ENCODE assay signal across 1 cellular context in the genomic region with DNA sequence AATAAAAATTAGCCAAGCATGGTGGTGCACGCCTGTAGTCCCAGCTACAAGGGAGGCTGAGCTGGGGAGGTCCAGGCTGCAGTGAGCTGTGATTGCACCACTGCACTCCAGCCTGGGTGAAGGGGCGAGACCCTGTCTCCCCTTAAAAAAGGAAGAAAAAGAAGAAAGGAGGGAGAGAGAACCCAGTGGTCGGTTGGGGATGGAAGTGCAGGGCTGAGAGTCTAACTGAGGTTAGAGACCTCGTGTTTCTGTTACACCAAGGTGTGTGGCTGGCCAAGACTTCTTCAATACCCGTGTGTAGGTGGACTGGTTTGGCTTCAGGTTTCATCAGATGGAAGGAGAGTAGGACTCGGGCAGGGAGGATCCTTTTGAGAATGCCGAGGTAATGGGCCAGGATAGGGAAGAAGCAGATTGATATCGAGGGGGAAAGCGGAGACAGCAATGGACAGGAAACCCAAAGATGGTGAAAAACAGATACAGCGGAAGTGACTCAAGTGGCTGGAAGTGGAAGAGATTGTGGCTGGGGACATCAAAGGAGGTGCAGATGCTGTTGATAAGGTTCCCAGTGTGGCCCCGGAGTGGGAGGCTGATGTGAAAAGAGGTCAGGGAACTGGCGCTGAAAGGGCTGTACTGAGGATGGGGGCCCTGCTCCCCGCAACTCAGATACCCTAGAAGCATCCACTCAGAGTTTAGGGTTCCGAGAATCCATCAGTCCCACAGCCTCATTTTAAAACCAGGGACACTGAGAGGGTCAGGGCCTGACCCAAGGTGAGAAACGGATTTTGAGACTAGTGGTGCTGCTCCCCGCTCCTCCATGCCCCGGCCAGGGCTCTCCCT.
A peak's percentile ranks its signal among the peaks of the same experiment; 100 is the strongest.
TF ChIP-seq lines count a peak whose summit lies in the region.

No MANE protein-coding gene starts in this region.

TF ChIP-seq in K562, 482 proteins besides CTCF, POLR2A, EP300 and RAD21 (continued from another document and continues in another):
- TF ChIP-seq E2F5 (CRISPR knock-in tag; IDR thresholded peaks at IDR 0.05) (no peak), ZNF512 (tag; IDR thresholded peaks at IDR 0.05) (no peak), HCFC1 (IDR thresholded peaks at IDR 0.05; ENCODE audit: low read depth, low read length) (no peak; the same call in 1 of the 2 replicates), MYBL2 (IDR thresholded peaks at IDR 0.05; ENCODE audit: low read depth) (0 out of 2 replicates have a peak, but pooled peaks have one; percentile 2), MYBL2 (CRISPR knock-in tag; IDR thresholded peaks at IDR 0.05; ENCODE audit: borderline replicate concordance) (no peak), KLF16 (IDR thresholded peaks at IDR 0.05) (no peak), NFE2 (IDR thresholded peaks at IDR 0.05; ENCODE audit: low read depth) (no peak), HIVEP1 (CRISPR knock-in tag; IDR thresholded peaks at IDR 0.05) (peak; percentile 7; the same call in 1 of the 2 replicates), PRPF4 (IDR thresholded peaks at IDR 0.05; ENCODE audit: insufficient read depth, low read depth, low read length, poor library complexity, severe bottlenecking) (no peak), U2AF2 (optimal IDR thresholded peaks at IDR 0.05; ENCODE audit: low read depth, low read length) (no peak), ETS2 (tag; IDR thresholded peaks at IDR 0.05; ENCODE audit: borderline replicate concordance, poor library complexity, severe bottlenecking) (no peak), FOXP1 (CRISPR knock-in tag; IDR thresholded peaks at IDR 0.05) (no peak), NBN (IDR thresholded peaks at IDR 0.05; ENCODE audit: low read depth) (peak; percentile 90; the same call in 1 of the 2 replicates), MCM2 (IDR thresholded peaks at IDR 0.05; ENCODE audit: low read depth) (no peak), PRMT5 (CRISPR knock-in tag; IDR thresholded peaks at IDR 0.05) (no peak), ZKSCAN3 (CRISPR knock-in tag; IDR thresholded peaks at IDR 0.05) (no peak), ETV5 (CRISPR knock-in tag; IDR thresholded peaks at IDR 0.05; ENCODE audit: low read depth) (peak; percentile 98), PYGO2 (tag; IDR thresholded peaks at IDR 0.05) (peak; percentile 60; the same call in 1 of the 2 replicates), ZNF655 (CRISPR knock-in tag; IDR thresholded peaks at IDR 0.05) (no peak), CBX1 (IDR thresholded peaks at IDR 0.05; ENCODE audit: low read depth) (0 out of 2 replicates have a peak, but pooled peaks have one; percentile 21), KAT8 (IDR thresholded peaks at IDR 0.05; ENCODE audit: low read depth) (no peak), KDM4B (IDR thresholded peaks at IDR 0.05; ENCODE audit: borderline replicate concordance in 2 of 2, low read depth in 1 of 2) (no peak; a peak in 3 of 4 replicates), ZEB2 (IDR thresholded peaks at IDR 0.05) (peak; percentile 96), MXI1 (IDR thresholded peaks at IDR 0.05; ENCODE audit: low read depth, low read length) (no peak), NCOA6 (IDR thresholded peaks at IDR 0.05) (no peak; the same call in 1 of the 2 replicates), ZNF609 (CRISPR knock-in tag; IDR thresholded peaks at IDR 0.05; ENCODE audit: borderline replicate concordance) (no peak), HMG20B (CRISPR knock-in tag; IDR thresholded peaks at IDR 0.05) (no peak; the same call in 1 of the 2 replicates), ZNF398 (CRISPR knock-in tag; IDR thresholded peaks at IDR 0.05) (no peak), ZNF583 (CRISPR knock-in tag; IDR thresholded peaks at IDR 0.05) (0 out of 2 replicates have a peak, but pooled peaks have one; percentile 16), PHF21A (IDR thresholded peaks at IDR 0.05; ENCODE audit: borderline replicate concordance, low read depth) (peak; percentile 75; the same call in 1 of the 2 replicates), ZNF79 (CRISPR knock-in tag; IDR thresholded peaks at IDR 0.05; ENCODE audit: low read depth) (no peak), ZNF589 (CRISPR knock-in tag; IDR thresholded peaks at IDR 0.05; ENCODE audit: low read depth) (no peak)
- TF ChIP-seq, protein P1, sequence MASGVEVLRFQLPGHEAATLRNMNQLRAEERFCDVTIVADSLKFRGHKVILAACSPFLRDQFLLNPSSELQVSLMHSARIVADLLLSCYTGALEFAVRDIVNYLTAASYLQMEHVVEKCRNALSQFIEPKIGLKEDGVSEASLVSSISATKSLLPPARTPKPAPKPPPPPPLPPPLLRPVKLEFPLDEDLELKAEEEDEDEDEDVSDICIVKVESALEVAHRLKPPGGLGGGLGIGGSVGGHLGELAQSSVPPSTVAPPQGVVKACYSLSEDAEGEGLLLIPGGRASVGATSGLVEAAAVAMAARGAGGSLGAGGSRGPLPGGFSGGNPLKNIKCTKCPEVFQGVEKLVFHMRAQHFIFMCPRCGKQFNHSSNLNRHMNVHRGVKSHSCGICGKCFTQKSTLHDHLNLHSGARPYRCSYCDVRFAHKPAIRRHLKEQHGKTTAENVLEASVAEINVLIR (CRISPR knock-in tag; IDR thresholded peaks at IDR 0.05), result no peak; the same call in 1 of the 2 replicates
- TF ChIP-seq, protein P2, sequence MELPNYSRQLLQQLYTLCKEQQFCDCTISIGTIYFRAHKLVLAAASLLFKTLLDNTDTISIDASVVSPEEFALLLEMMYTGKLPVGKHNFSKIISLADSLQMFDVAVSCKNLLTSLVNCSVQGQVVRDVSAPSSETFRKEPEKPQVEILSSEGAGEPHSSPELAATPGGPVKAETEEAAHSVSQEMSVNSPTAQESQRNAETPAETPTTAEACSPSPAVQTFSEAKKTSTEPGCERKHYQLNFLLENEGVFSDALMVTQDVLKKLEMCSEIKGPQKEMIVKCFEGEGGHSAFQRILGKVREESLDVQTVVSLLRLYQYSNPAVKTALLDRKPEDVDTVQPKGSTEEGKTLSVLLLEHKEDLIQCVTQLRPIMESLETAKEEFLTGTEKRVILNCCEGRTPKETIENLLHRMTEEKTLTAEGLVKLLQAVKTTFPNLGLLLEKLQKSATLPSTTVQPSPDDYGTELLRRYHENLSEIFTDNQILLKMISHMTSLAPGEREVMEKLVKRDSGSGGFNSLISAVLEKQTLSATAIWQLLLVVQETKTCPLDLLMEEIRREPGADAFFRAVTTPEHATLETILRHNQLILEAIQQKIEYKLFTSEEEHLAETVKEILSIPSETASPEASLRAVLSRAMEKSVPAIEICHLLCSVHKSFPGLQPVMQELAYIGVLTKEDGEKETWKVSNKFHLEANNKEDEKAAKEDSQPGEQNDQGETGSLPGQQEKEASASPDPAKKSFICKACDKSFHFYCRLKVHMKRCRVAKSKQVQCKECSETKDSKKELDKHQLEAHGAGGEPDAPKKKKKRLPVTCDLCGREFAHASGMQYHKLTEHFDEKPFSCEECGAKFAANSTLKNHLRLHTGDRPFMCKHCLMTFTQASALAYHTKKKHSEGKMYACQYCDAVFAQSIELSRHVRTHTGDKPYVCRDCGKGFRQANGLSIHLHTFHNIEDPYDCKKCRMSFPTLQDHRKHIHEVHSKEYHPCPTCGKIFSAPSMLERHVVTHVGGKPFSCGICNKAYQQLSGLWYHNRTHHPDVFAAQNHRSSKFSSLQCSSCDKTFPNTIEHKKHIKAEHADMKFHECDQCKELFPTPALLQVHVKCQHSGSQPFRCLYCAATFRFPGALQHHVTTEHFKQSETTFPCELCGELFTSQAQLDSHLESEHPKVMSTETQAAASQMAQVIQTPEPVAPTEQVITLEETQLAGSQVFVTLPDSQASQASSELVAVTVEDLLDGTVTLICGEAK (IDR thresholded peaks at IDR 0.05), result peak; percentile 87
- TF ChIP-seq, protein P2 (CRISPR knock-in tag; IDR thresholded peaks at IDR 0.05), result no peak
